In the genomic region with DNA sequence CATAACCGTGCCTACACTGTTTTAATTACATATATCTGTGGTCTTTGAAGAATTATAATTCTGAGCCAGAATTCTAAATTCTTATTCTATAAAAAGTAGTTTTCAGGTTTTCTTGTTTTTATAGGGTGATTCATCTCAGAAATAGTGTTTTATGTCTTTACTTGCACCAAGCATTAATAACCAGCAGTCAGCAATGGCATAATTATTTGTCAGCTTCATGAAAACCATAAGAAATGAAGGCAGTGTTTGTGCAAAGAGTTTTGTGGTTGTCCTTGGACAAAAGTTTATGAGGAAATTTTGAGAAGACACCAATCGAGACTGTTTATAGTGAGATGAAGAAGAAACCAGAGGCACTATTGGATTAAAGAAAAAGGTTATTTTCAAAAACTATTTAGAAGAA, we compare ENCODE assay signal across 13 cellular contexts. TPM values are rescaled to one million over a fixed set of nuclear protein-coding genes. Genes with fewer than 3 reads are reported as not detected.
"Had no signal": no experiment of that assay in that cellular context is flagged by ENCODE, and none has a peak within 500 bp of the region (broad histone marks: within the 10 kb centered on the region; RNA-seq: fewer than 3 reads in every experiment).

No MANE protein-coding gene starts in this region.

- H3K36me3 ChIP-seq: neural progenitor cell, pancreas, thoracic aorta, upper lobe of right lung had no signal

- FAIRE-seq: pancreas had no signal

- H3K9ac ChIP-seq: neural progenitor cell had no signal

- H3K27ac ChIP-seq: neural progenitor cell, pancreas, thoracic aorta, upper lobe of right lung had no signal

- H3K4me3 ChIP-seq: neural progenitor cell, pancreas, thoracic aorta, upper lobe of right lung had no signal

- H3K4me1 Mint-ChIP-seq: activated naive CD4-positive, alpha-beta T cell treated with anti-CD3 and anti-CD28 coated beads, Interleukin-2, amount 10 ng/mL, durations not matched to agents 7 days and 5 days; brain; naive B cell; neural progenitor cell; stimulated activated effector memory CD8-positive, alpha-beta T cell treated with anti-CD3 and anti-CD28 coated beads, Interleukin-12 subunit alpha, Interleukin-12 subunit beta, amount 100 ng/mL, for 72 hours had no signal

- H3K4me2 ChIP-seq: neural progenitor cell had no signal

- H3K27ac Mint-ChIP-seq: activated naive CD4-positive, alpha-beta T cell treated with anti-CD3 and anti-CD28 coated beads, Interleukin-2, amount 10 ng/mL, durations not matched to agents 7 days and 5 days; activated T-helper 2 cell treated with anti-CD3 and anti-CD28 coated beads, Interferon-gamma antibody, Interleukin-2, Interleukin-4, amounts not matched to agents 10 μg/mL and 5 μg/mL and 100 μg/mL, durations not matched to agents 14 hours and 24 hours and 36 hours; brain; naive B cell; neural progenitor cell; stimulated activated effector memory CD8-positive, alpha-beta T cell treated with anti-CD3 and anti-CD28 coated beads, Interleukin-12 subunit alpha, Interleukin-12 subunit beta, amount 100 ng/mL, for 72 hours had no signal

- H3K27me3 ChIP-seq: neural progenitor cell, pancreas, upper lobe of right lung had no signal

- H3K27me3 Mint-ChIP-seq: brain had no signal

- H3K9me3 ChIP-seq: pancreas, thoracic aorta, upper lobe of right lung had no signal

- DNase-seq: activated CD4-positive, CD25-positive, alpha-beta regulatory T cell treated with anti-CD3 and anti-CD28 coated beads, Interleukin-2, amount 50 U/mL, for 72 hours; cerebellar nuclear complex; upper lobe of right lung had no signal

- H2AFZ ChIP-seq: neural progenitor cell had no signal

- H3K9me3 Mint-ChIP-seq: activated naive CD4-positive, alpha-beta T cell treated with anti-CD3 and anti-CD28 coated beads, Interleukin-2, amount 10 ng/mL, durations not matched to agents 7 days and 5 days; activated T-helper 2 cell treated with anti-CD3 and anti-CD28 coated beads, Interferon-gamma antibody, Interleukin-2, Interleukin-4, amounts not matched to agents 10 μg/mL and 5 μg/mL and 100 μg/mL, durations not matched to agents 14 hours and 24 hours and 36 hours; brain; naive B cell; neural progenitor cell; stimulated activated effector memory CD8-positive, alpha-beta T cell treated with anti-CD3 and anti-CD28 coated beads, Interleukin-12 subunit alpha, Interleukin-12 subunit beta, amount 100 ng/mL, for 72 hours had no signal

- H3K4me1 ChIP-seq: neural progenitor cell, pancreas, upper lobe of right lung had no signal

- H3K36me3 Mint-ChIP-seq: activated naive CD4-positive, alpha-beta T cell treated with anti-CD3 and anti-CD28 coated beads, Interleukin-2, amount 10 ng/mL, durations not matched to agents 7 days and 5 days; brain; naive B cell; neural progenitor cell; stimulated activated effector memory CD8-positive, alpha-beta T cell treated with anti-CD3 and anti-CD28 coated beads, Interleukin-12 subunit alpha, Interleukin-12 subunit beta, amount 100 ng/mL, for 72 hours had no signal

- H3K4me3 Mint-ChIP-seq: activated naive CD4-positive, alpha-beta T cell treated with anti-CD3 and anti-CD28 coated beads, Interleukin-2, amount 10 ng/mL, durations not matched to agents 7 days and 5 days; brain; endodermal cell; neural progenitor cell; stimulated activated effector memory CD8-positive, alpha-beta T cell treated with anti-CD3 and anti-CD28 coated beads, Interleukin-12 subunit alpha, Interleukin-12 subunit beta, amount 100 ng/mL, for 72 hours had no signal

RNA-seq across cellular contexts. Expression of gene EDNRA, which starts 37.2 kb away (rescaled TPM):
- total RNA-seq: activated T-helper 2 cell treated with anti-CD3 and anti-CD28 coated beads, Interferon-gamma antibody, Interleukin-2, Interleukin-4, amounts not matched to agents 10 μg/mL and 5 μg/mL and 100 μg/mL, durations not matched to agents 14 hours and 24 hours and 36 hours; dermis microvascular lymphatic vessel endothelial cell had no signal
